Comparison of ENCODE assay signal across 18 cellular contexts in the genomic region with DNA sequence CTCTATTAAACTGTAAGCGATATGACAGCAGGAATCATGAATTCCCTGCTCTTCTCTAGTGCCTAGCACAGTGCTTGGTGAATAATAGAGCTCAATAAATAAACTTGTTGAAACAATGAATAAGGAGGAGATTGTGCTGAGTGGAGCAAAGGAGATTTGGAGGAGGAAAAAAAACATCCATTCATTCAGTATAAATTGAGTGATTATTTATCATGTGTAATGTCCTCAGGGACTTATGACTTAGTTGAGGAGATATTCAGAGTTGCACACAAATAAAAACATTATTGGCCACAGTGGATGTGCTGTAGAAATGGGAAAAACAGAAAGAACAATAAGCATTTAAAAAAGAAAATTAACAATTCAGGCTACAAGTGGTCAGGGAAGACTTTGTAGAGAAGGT.
DNase-seq lines count a peak whose midpoint lies in the region; ATAC-seq and TF ChIP-seq lines count a peak whose summit lies in the region.
"Had no signal": no experiment of that assay in that cellular context is flagged by ENCODE, and none has a peak within 500 bp of the region (broad histone marks: within the 10 kb centered on the region; RNA-seq: fewer than 3 reads in every experiment).

No MANE protein-coding gene starts in this region.

- no peak overlapping the region for H3K18ac ChIP-seq in mesenchymal stem cell (ENCODE audit: low read depth in 1 of 2, low read length in 2 of 2)

- WGBS in mesenchymal stem cell = no CpG with 5 or more reads among the region's 1 CpG

- no peaks in the 10 kb centered on the region for H3K36me3 ChIP-seq in mesenchymal stem cell (ENCODE audit: control insufficient read depth in 1 of 2, insufficient read depth in 2 of 2, low read depth in 1 of 2, low read length in 2 of 2)
- H3K36me3 ChIP-seq: BE2C; BLaER1 treated with 17β-estradiol and CSF1 and Interleukin-3, amounts not matched to agents 10 nM and 100 nM; HAP-1 had no signal

- H3K23ac ChIP-seq in mesenchymal stem cell (ENCODE audit: low read length in 2 of 2) = no peak overlapping the region

- no peak overlapping the region for H2AFZ ChIP-seq in mesenchymal stem cell (ENCODE audit: low read depth, low read length)

- no peak overlapping the region for H3K4ac ChIP-seq in mesenchymal stem cell (ENCODE audit: low read depth in 1 of 2, low read length in 2 of 2)

- no peaks in the 10 kb centered on the region for H3K79me1 ChIP-seq in mesenchymal stem cell (replicated peaks; ENCODE audit: low read length, poor library complexity, severe bottlenecking)

- no peak overlapping the region for H2AK5ac ChIP-seq in mesenchymal stem cell (ENCODE audit: low read length, severe bottlenecking)

- H3K14ac ChIP-seq in mesenchymal stem cell (ENCODE audit: low read length in 2 of 2) = no peak overlapping the region

- no peak overlapping the region for H3K27ac ChIP-seq in mesenchymal stem cell (ENCODE audit: low read length, poor library complexity, severe bottlenecking)
- H3K27ac ChIP-seq: 22Rv1; BLaER1 treated with 17β-estradiol and CSF1 and Interleukin-3, amounts not matched to agents 10 nM and 100 nM had no signal

- no peak overlapping the region for H4K8ac ChIP-seq in mesenchymal stem cell (ENCODE audit: low read length)

- in situ Hi-C loops in SK-MEL-5 (cut with HindIII; ENCODE audit: low pct_unique_long_range_greater_than_20kb, low sequenced_read_pairs) = no loop called here

- no peak overlapping the region for H4K91ac ChIP-seq in mesenchymal stem cell (ENCODE audit: low read length)

- H2BK120ac ChIP-seq in mesenchymal stem cell (ENCODE audit: low read depth, low read length) = no peak overlapping the region

- ATAC-seq in GM21786 (IDR thresholded peaks at IDR 0.05; ENCODE audit: unreplicated experiment) (no peak), HG02759 (IDR thresholded peaks at IDR 0.05; ENCODE audit: unreplicated experiment) (no peak)

- no peaks in the 10 kb centered on the region for H3K4me1 ChIP-seq in mesenchymal stem cell (ENCODE audit: control insufficient read depth, insufficient read depth, low read depth, low read length)
- H3K4me1 ChIP-seq: BE2C; BLaER1 treated with 17β-estradiol and CSF1 and Interleukin-3, amounts not matched to agents 10 nM and 100 nM; HAP-1 had no signal

- no peak overlapping the region for H2BK15ac ChIP-seq in mesenchymal stem cell (ENCODE audit: low read depth, poor library complexity, severe bottlenecking)

- H2BK12ac ChIP-seq in mesenchymal stem cell (ENCODE audit: low read length in 2 of 2) = no peak overlapping the region

- DNase-seq in COLO829 (ENCODE audit: low spot score) (peak; percentile 35), SK-MEL-5 (ENCODE audit: low read depth, low spot score) (peak; percentile 95), fibroblast of mammary gland (ENCODE audit: low read depth) (peak; percentile 43), mesenchymal stem cell (no peak), amygdala (lab: John Stamatoyannopoulos, UW) (no peak)
- DNase-seq: AML-193; BE2C; CD4-positive, alpha-beta T cell; CD8-positive, alpha-beta memory T cell; DMS79 treated with DMSO at 0.1 percent for 48 hours; GF-D8; GOT3; HFFc6 had no signal

- no peaks in the 10 kb centered on the region for H3K27me3 ChIP-seq in mesenchymal stem cell (ENCODE audit: control insufficient read depth in 1 of 2, insufficient read depth in 1 of 2, low read length in 2 of 2)
- H3K27me3 ChIP-seq: BE2C; BLaER1 treated with 17β-estradiol and CSF1 and Interleukin-3, amounts not matched to agents 10 nM and 100 nM had no signal

- no peak overlapping the region for H2BK5ac ChIP-seq in mesenchymal stem cell (ENCODE audit: low read depth, low read length, poor library complexity, severe bottlenecking)

- no peak overlapping the region for H3K4me2 ChIP-seq in mesenchymal stem cell (ENCODE audit: low read length, poor library complexity, severe bottlenecking)
- H3K4me2 ChIP-seq: BLaER1 treated with 17β-estradiol and CSF1 and Interleukin-3, amounts not matched to agents 10 nM and 100 nM had no signal

- no peak overlapping the region for H3K4me3 ChIP-seq in fibroblast of mammary gland (ENCODE audit: control insufficient read depth, low read depth, low read length)
- H3K4me3 ChIP-seq in mesenchymal stem cell (ENCODE audit: insufficient read depth in 1 of 2, low read depth in 1 of 2, low read length in 2 of 2) = no peak overlapping the region
- H3K4me3 ChIP-seq: BLaER1 treated with 17β-estradiol and CSF1 and Interleukin-3, amounts not matched to agents 10 nM and 100 nM; HAP-1 had no signal

- peak overlapping the region; percentile 55 for H3K9ac ChIP-seq in mesenchymal stem cell (ENCODE audit: low read length)
- H3K9ac ChIP-seq: BLaER1 treated with 17β-estradiol and CSF1 and Interleukin-3, amounts not matched to agents 10 nM and 100 nM had no signal

- TF ChIP-seq CTCF in fibroblast of mammary gland (conservative IDR thresholded peaks at IDR 0.05; ENCODE audit: control insufficient read depth, insufficient read depth, low read depth, low read length) = no peak

- no peaks in the 10 kb centered on the region for H3K9me3 ChIP-seq in mesenchymal stem cell (ENCODE audit: control insufficient read depth, low read length)
- H3K9me3 ChIP-seq: BE2C; BLaER1 treated with 17β-estradiol and CSF1 and Interleukin-3, amounts not matched to agents 10 nM and 100 nM; HAP-1 had no signal

Comparison
In these comparisons a context has a peak if more than half of its experiments do, and no peak if none do; other contexts are left out.
1. DNase-seq: peak in COLO829 (single experiment), SK-MEL-5 (single experiment) and fibroblast of mammary gland (single experiment); none in mesenchymal stem cell (single experiment) and amygdala (0 of 56).